ENCODE assay signal across 8 cellular contexts in genomic region chr19:34253711-34254551, GRCh38. TPM values are rescaled to one million over a fixed set of nuclear protein-coding genes. Genes with fewer than 3 reads are reported as not detected.
DNase-seq lines count a peak whose midpoint lies in the region; ATAC-seq, FAIRE-seq and TF ChIP-seq lines count a peak whose summit lies in the region.

No MANE protein-coding gene starts in this region.

- H3K4me3 ChIP-seq in ACC112 (ENCODE audit: low read depth, low read length), result peak overlapping the region; percentile 91

- H3K4me1 ChIP-seq in ACC112 (ENCODE audit: control insufficient read depth, insufficient read depth, low read length, unreplicated experiment), result peaks cover 6% of the 10 kb centered on the region

- peak; percentile 55 for TF ChIP-seq POLR2A in GM12891 (IDR thresholded peaks at IDR 0.05; ENCODE audit: low read depth, low read length)

- DNase-seq in GM12891 (ENCODE audit: insufficient read length, low spot score), result peak; percentile 85
- DNase-seq in NCI-H82 (lab: John Stamatoyannopoulos, UW), result peak; percentile 90
- no peak for DNase-seq in activated naive CD8-positive, alpha-beta T cell treated with anti-CD3 and anti-CD28 coated beads for 36 hours
- DNase-seq in left cardiac atrium, result peak; percentile 90
- peak; percentile 79 to 98 (median 87) for DNase-seq in posterior cingulate gyrus
- no peak for DNase-seq in 8988T

- H3K4me3 Mint-ChIP-seq in activated naive CD8-positive, alpha-beta T cell treated with anti-CD3 and anti-CD28 coated beads for 36 hours, result peak overlapping the region; percentile 84

- H3K27ac Mint-ChIP-seq in activated naive CD8-positive, alpha-beta T cell treated with anti-CD3 and anti-CD28 coated beads for 36 hours, result peak overlapping the region; percentile 88

- ATAC-seq in HG02943 (IDR thresholded peaks at IDR 0.05; ENCODE audit: low read depth, unreplicated experiment) (peak; percentile 78), left cardiac atrium (peak; percentile 92 to 93)

- no peaks in the 10 kb centered on the region for H3K36me3 ChIP-seq in ACC112 (ENCODE audit: insufficient read depth, low read length)

- peaks cover 8% of the 10 kb centered on the region for H3K79me2 ChIP-seq in ACC112 (ENCODE audit: control insufficient read depth, insufficient read depth, low read length, unreplicated experiment)

- peak overlapping the region; percentile 42; the same call in 1 of the 2 replicates for H3K27ac ChIP-seq in ACC112 (ENCODE audit: low read depth, low read length)

- peaks cover 2% of the 10 kb centered on the region for H3K36me3 Mint-ChIP-seq in activated naive CD8-positive, alpha-beta T cell treated with anti-CD3 and anti-CD28 coated beads for 36 hours

- H3K9me3 Mint-ChIP-seq in activated naive CD8-positive, alpha-beta T cell treated with anti-CD3 and anti-CD28 coated beads for 36 hours, result no peaks in the 10 kb centered on the region

- H3K27me3 Mint-ChIP-seq in activated naive CD8-positive, alpha-beta T cell treated with anti-CD3 and anti-CD28 coated beads for 36 hours, result no peaks in the 10 kb centered on the region

- intact Hi-C loops in left cardiac atrium (cut with DNase I) (no loop called here), posterior cingulate gyrus (cut with DNase I) (loop anchor here (10.0 kb wide), 1 partner anchor 81 kb away; no protein-coding TSS in a partner anchor)

- H3K27me3 ChIP-seq in ACC112 (ENCODE audit: insufficient read depth, low read length), result no peaks in the 10 kb centered on the region

- H2AFZ ChIP-seq in ACC112 (ENCODE audit: low read length, unreplicated experiment), result peak overlapping the region; percentile 85

- FAIRE-seq in GM12891 (lab: Jason Lieb, UNC), result peak; percentile 83

- H3K4me1 Mint-ChIP-seq in activated naive CD8-positive, alpha-beta T cell treated with anti-CD3 and anti-CD28 coated beads for 36 hours, result peaks cover 21% of the 10 kb centered on the region

TF ChIP-seq in GM12891, 5 proteins besides CTCF, POLR2A, EP300 and RAD21:
- TF ChIP-seq POLR2AphosphoS5 (IDR thresholded peaks at IDR 0.05; ENCODE audit: low read depth, low read length) (peak; percentile 71), TAF1 (IDR thresholded peaks at IDR 0.05; ENCODE audit: low read depth, low read length) (peak; percentile 43; the same call in 1 of the 2 replicates), SPI1 (IDR thresholded peaks at IDR 0.05; ENCODE audit: low read depth, low read length) (no peak), POU2F2 (IDR thresholded peaks at IDR 0.05; ENCODE audit: low read depth, low read length) (no peak), PAX5 (IDR thresholded peaks at IDR 0.05; ENCODE audit: insufficient read depth, low read length, severe bottlenecking) (peak; percentile 5)

RNA-seq across cellular contexts. Expression of gene GARRE1, which starts 0.4 kb away (rescaled TPM):
- 3.8 TPM for polyA plus RNA-seq in GM12891 (2012; ENCODE audit: low read depth, missing spikeins)
- total RNA-seq in activated naive CD8-positive, alpha-beta T cell treated with anti-CD3 and anti-CD28 coated beads for 36 hours, result 1 to 10 TPM; 7.5 to 9.7 TPM
- total RNA-seq in left cardiac atrium, result 10 to 100 TPM; 20.9 to 30.5 TPM

Comparison
In these comparisons a context has a peak if more than half of its experiments do, and no peak if none do; other contexts are left out.
1. DNase-seq: peak in GM12891 (single experiment), NCI-H82 (single experiment), left cardiac atrium (single experiment) and posterior cingulate gyrus (10 of 10); none in activated naive CD8-positive, alpha-beta T cell treated with anti-CD3 and anti-CD28 coated beads for 36 hours (single experiment) and 8988T (single experiment).